Comparison of ENCODE assay signal across 11 cellular contexts in genomic region chr3:54243262-54243931, GRCh38.
DNase-seq lines count a peak whose midpoint lies in the region; ATAC-seq and TF ChIP-seq lines count a peak whose summit lies in the region.
"Had no signal": no experiment of that assay in that cellular context is flagged by ENCODE, and none has a peak within 500 bp of the region (broad histone marks: within the 10 kb centered on the region; RNA-seq: fewer than 3 reads in every experiment).

No MANE protein-coding gene starts in this region.

- no peaks in the 10 kb centered on the region for H3K36me3 Mint-ChIP-seq in immature natural killer cell
- H3K36me3 Mint-ChIP-seq: activated naive CD8-positive, alpha-beta T cell treated with anti-CD3 and anti-CD28 coated beads, Interleukin-2, amount 10 ng/mL, durations not matched to agents 7 days and 5 days had no signal

- in situ Hi-C loops in astrocyte of the cerebellum (cut with HindIII; ENCODE audit: low sequenced_read_pairs) = no loop called here

- TF ChIP-seq CTCF in astrocyte of the cerebellum (IDR thresholded peaks at IDR 0.05; ENCODE audit: low read depth, low read length, missing control alignments) (peak; percentile 7), mucosa of descending colon (IDR thresholded peaks at IDR 0.05) (no peak), foreskin keratinocyte (conservative IDR thresholded peaks at IDR 0.05) (no peak)

- H3K9me3 ChIP-seq in mucosa of descending colon (no peaks in the 10 kb centered on the region), aorta (ENCODE audit: control insufficient read depth, low read length) (peaks cover 2% of the 10 kb centered on the region)

- no peaks in the 10 kb centered on the region for H3K4me1 Mint-ChIP-seq in immature natural killer cell
- H3K4me1 Mint-ChIP-seq: activated naive CD8-positive, alpha-beta T cell treated with anti-CD3 and anti-CD28 coated beads, Interleukin-2, amount 10 ng/mL, durations not matched to agents 7 days and 5 days had no signal

- H3K27me3 ChIP-seq in foreskin keratinocyte = no peaks in the 10 kb centered on the region
- no peaks in the 10 kb centered on the region for H3K27me3 ChIP-seq in aorta (ENCODE audit: control insufficient read depth in 1 of 2, insufficient read depth in 2 of 2, low read length in 1 of 2)

- no peak overlapping the region for H3K4me3 Mint-ChIP-seq in immature natural killer cell
- H3K4me3 Mint-ChIP-seq: activated naive CD8-positive, alpha-beta T cell treated with anti-CD3 and anti-CD28 coated beads, Interleukin-2, amount 10 ng/mL, durations not matched to agents 7 days and 5 days had no signal

- H3K27ac ChIP-seq in foreskin keratinocyte (no peak overlapping the region), aorta (ENCODE audit: low read depth in 1 of 2, low read length in 2 of 2) (no peak overlapping the region)
- H3K27ac ChIP-seq: WERI-Rb-1 had no signal

- peak; percentile 77 for ATAC-seq in mucosa of descending colon
- ATAC-seq in foreskin keratinocyte = no peak
- no peak for ATAC-seq in aorta (ENCODE audit: low FRiP score)

- H3K27me3 Mint-ChIP-seq in immature natural killer cell (ENCODE audit: low read depth in 3 of 3) = peaks cover 0 to 1% (median 0%) of the 10 kb centered on the region in 3 donors
- H3K27me3 Mint-ChIP-seq: activated naive CD8-positive, alpha-beta T cell treated with anti-CD3 and anti-CD28 coated beads, Interleukin-2, amount 10 ng/mL, durations not matched to agents 7 days and 5 days had no signal

- intact Hi-C loops in mucosa of descending colon (cut with DNase I, micrococcal nuclease) = no loop called here
- intact Hi-C loops in aorta (cut with DNase I) = no loop called here

- peak overlapping the region; percentile 20 for H3K4me3 ChIP-seq in astrocyte of the cerebellum (ENCODE audit: low read depth, low read length)
- H3K4me3 ChIP-seq in mucosa of descending colon = no peak overlapping the region
- H3K4me3 ChIP-seq in aorta (ENCODE audit: low read length in 2 of 2) = no peak overlapping the region

- H3K4me1 ChIP-seq in mucosa of descending colon (ENCODE audit: low read depth) (no peaks in the 10 kb centered on the region), foreskin keratinocyte (no peaks in the 10 kb centered on the region), aorta (ENCODE audit: control insufficient read depth in 1 of 2, insufficient read depth in 2 of 2, low read length in 2 of 2) (no peaks in the 10 kb centered on the region)

- H3K36me3 ChIP-seq in mucosa of descending colon (ENCODE audit: low read depth) (no peaks in the 10 kb centered on the region), aorta (ENCODE audit: control insufficient read depth in 1 of 2, insufficient read depth in 2 of 2, low read length in 1 of 2) (no peaks in the 10 kb centered on the region)
- H3K36me3 ChIP-seq: WERI-Rb-1 had no signal

- H3K9me3 Mint-ChIP-seq in immature natural killer cell = peaks cover 0 to 5% (median 0%) of the 10 kb centered on the region in 6 donors

- H3K27ac Mint-ChIP-seq in immature natural killer cell = no peak overlapping the region
- H3K27ac Mint-ChIP-seq: activated naive CD8-positive, alpha-beta T cell treated with anti-CD3 and anti-CD28 coated beads, Interleukin-2, amount 10 ng/mL, durations not matched to agents 7 days and 5 days had no signal

- DNase-seq in COLO668 (lab: John Stamatoyannopoulos, UW; ENCODE audit: unreplicated experiment) = peak; percentile 12
- peak; percentile 22 for DNase-seq in LoVo (ENCODE audit: low spot score)
- no peak for DNase-seq in astrocyte of the cerebellum (ENCODE audit: low read depth)
- DNase-seq in mucosa of descending colon = no peak
- no peak for DNase-seq in foreskin keratinocyte
- DNase-seq in immature natural killer cell = no peak
- no peak for DNase-seq in aorta
- DNase-seq in NCI-H345 treated with DMSO at 0.1 percent for 48 hours (lab: John Stamatoyannopoulos, UW; ENCODE audit: unreplicated experiment) = no peak
- DNase-seq: activated naive CD8-positive, alpha-beta T cell treated with anti-CD3 and anti-CD28 coated beads, Interleukin-2, amount 10 ng/mL, durations not matched to agents 7 days and 5 days; NCI-H2171 treated with DMSO at 0.1 percent for 48 hours; WERI-Rb-1 had no signal

- WGBS in aorta, 2 donors = 36 to 46% methylated on average over 10 of the region's 10 CpGs

Comparison
In these comparisons a context has a peak if more than half of its experiments do, and no peak if none do; other contexts are left out.
1. DNase-seq: peak in COLO668 (single experiment) and LoVo (single experiment); none in astrocyte of the cerebellum (single experiment), mucosa of descending colon (0 of 3), foreskin keratinocyte (0 of 2), immature natural killer cell (0 of 3), aorta (0 of 2) and NCI-H345 treated with DMSO at 0.1 percent for 48 hours (single experiment).